Comparison of ENCODE assay signal across 13 cellular contexts in genomic region chr11:44379141-44380008, GRCh38.
"Had no signal": no experiment of that assay in that cellular context is flagged by ENCODE, and none has a peak within 500 bp of the region (broad histone marks: within the 10 kb centered on the region; RNA-seq: fewer than 3 reads in every experiment).

No MANE protein-coding gene starts in this region.

- H3K4me3 Mint-ChIP-seq: nephron progenitor cell; T-helper 2 cell treated with Interferon-gamma antibody and Interleukin-4, amounts not matched to agents 5 μg/mL and 100 μg/mL, for 36 hours had no signal

- H3K9me3 Mint-ChIP-seq: activated T-helper 2 cell treated with anti-CD3 and anti-CD28 coated beads, Interferon-gamma antibody, Interleukin-2, Interleukin-4, amounts not matched to agents 10 μg/mL and 5 μg/mL and 100 μg/mL, durations not matched to agents 14 hours and 24 hours and 36 hours; nephron progenitor cell; T-helper 2 cell treated with Interferon-gamma antibody and Interleukin-4, amounts not matched to agents 5 μg/mL and 100 μg/mL, for 36 hours had no signal

- H3K27ac Mint-ChIP-seq: activated T-helper 2 cell treated with anti-CD3 and anti-CD28 coated beads, Interferon-gamma antibody, Interleukin-2, Interleukin-4, amounts not matched to agents 10 μg/mL and 5 μg/mL and 100 μg/mL, durations not matched to agents 14 hours and 24 hours and 36 hours; nephron progenitor cell; T-helper 2 cell treated with Interferon-gamma antibody and Interleukin-4, amounts not matched to agents 5 μg/mL and 100 μg/mL, for 36 hours had no signal

- H3K4me3 ChIP-seq: adrenal gland, body of pancreas, tibial nerve had no signal

- H3K27ac ChIP-seq: adrenal gland, body of pancreas, tibial nerve had no signal

- H3K4me1 ChIP-seq: adrenal gland, body of pancreas, tibial nerve had no signal

- DNase-seq: activated CD4-positive, alpha-beta T cell treated with anti-CD3 and anti-CD28 coated beads, Interleukin-2, amount 50 U/mL, for 1 hour; activated naive CD4-positive, alpha-beta T cell treated with anti-CD3 and anti-CD28 coated beads, Interleukin-2, amount 50 U/mL, for 16 hours; adrenal gland; body of pancreas; effector memory CD4-positive, alpha-beta T cell; hippocampal formation; mammary epithelial cell; nephron progenitor cell; stimulated activated CD4-positive, alpha-beta T cell treated with anti-CD3 and anti-CD28 coated beads, Interleukin-15, amount 100 ng/mL, for 24 hours had no signal

- H3K27me3 ChIP-seq: body of pancreas had no signal

- H3K9me3 ChIP-seq: adrenal gland, body of pancreas had no signal

- ATAC-seq: body of pancreas had no signal

- H3K36me3 ChIP-seq: adrenal gland, tibial nerve had no signal

- FAIRE-seq: frontal cortex had no signal
